8 cellular contexts compared by ENCODE assay signal in the genomic region with DNA sequence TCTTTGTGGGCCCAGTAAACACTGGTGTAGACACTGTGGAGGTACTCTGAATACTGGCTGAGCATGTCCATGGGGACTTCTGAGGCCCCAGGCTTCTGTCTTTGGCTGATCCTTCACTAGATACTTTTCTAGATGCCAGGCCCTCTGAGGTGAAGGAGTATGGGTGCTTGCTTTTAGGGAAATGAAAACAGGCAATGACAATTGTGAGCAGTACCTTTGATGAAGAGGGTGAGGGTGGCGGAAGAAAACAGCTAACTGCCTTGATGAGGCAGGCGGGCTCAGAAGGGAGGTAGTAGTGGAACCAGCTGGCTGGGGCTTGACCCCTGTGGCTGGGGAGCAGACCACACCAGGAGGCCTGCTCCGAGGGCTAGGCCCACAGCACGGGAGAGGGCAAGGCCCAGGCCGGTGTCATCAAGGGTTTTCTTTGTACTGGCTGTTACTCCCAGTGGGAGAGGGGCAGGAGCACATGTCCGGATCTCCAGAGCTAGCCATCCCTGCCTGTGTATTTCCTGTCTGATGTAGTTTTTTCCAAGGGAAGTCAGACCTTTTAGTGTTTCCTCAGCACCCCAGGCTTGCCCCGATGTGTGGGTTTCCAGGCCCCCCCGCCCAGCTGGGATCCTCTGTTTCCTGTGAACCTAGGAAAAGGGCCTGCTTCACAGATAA. TPM values are rescaled to one million over a fixed set of nuclear protein-coding genes. Genes with fewer than 3 reads are reported as not detected.
DNase-seq lines count a peak whose midpoint lies in the region; ATAC-seq and TF ChIP-seq lines count a peak whose summit lies in the region.

No MANE protein-coding gene starts in this region.

- CTCF ChIA-PET in activated CD4-positive, alpha-beta T cell treated with anti-CD3 and anti-CD28 coated beads for 36 hours (lab: Charles Lee): interaction anchor here (1.3 to 3.9 kb wide), 5 partner anchors 9 to 31 kb away, joined by 4 to 30 read pairs (median 8); no protein-coding TSS in a partner anchor
- CTCF ChIA-PET in mammary epithelial cell (lab: Charles Lee; ENCODE audit: low non-redundant PET): no interaction called here

- H4K20me1 ChIP-seq in mammary epithelial cell (ENCODE audit: insufficient read depth, low read length): no peaks in the 10 kb centered on the region

- peak in 1 of 2 donors; percentile 28 for TF ChIP-seq POLR2A in tibial nerve (IDR thresholded peaks at IDR 0.05)

- intact Hi-C loops in activated CD4-positive, alpha-beta T cell treated with anti-CD3 and anti-CD28 coated beads for 36 hours (cut with DNase I, micrococcal nuclease): loop anchor here in 1 of 2 experiments (1.0 kb wide), 1 partner anchor 16 kb away; no protein-coding TSS in a partner anchor
- intact Hi-C loops in mammary epithelial cell (cut with micrococcal nuclease): loop anchor here (1.0 kb wide), 1 partner anchor 8 kb away; no protein-coding TSS in a partner anchor

- TF ChIP-seq EP300 in tibial nerve (IDR thresholded peaks at IDR 0.05): peak in 1 of 2 donors; percentile 51

- H3K4me1 Mint-ChIP-seq in activated CD4-positive, alpha-beta T cell treated with anti-CD3 and anti-CD28 coated beads for 36 hours: peaks cover 75% of the 10 kb centered on the region

- WGBS in mammary epithelial cell (ENCODE audit: low coverage, missing lambda C conversion rate): 72% methylated on average over 6 of the region's 8 CpGs
- 25 to 26% methylated on average over 7 of the region's 8 CpGs for WGBS in tibial nerve, 2 donors

- DNase-seq in activated CD4-positive, alpha-beta T cell treated with anti-CD3 and anti-CD28 coated beads for 36 hours: peak; percentile 41
- DNase-seq in activated CD4-positive, alpha-beta T cell treated with anti-CD3 and anti-CD28 coated beads for 4 hours: no peak
- no peak for DNase-seq in mammary epithelial cell
- DNase-seq in lung microvascular endothelial cell (ENCODE audit: low read depth in 2 of 2): peak; percentile 86 to 96
- DNase-seq in tibial nerve (ENCODE audit: low spot score in 2 of 2): peak; percentile 34 to 62
- no peak for DNase-seq in RKO (ENCODE audit: low spot score)
- DNase-seq in AG20443 (ENCODE audit: low spot score): no peak
- no peak for DNase-seq in anterior cingulate cortex (lab: John Stamatoyannopoulos, UW)

- no TSS peak for BruUV-seq in mammary epithelial cell (replicated peaks; lab: Mats Ljungman, UMichigan)

- peak overlapping the region; percentile 86 for H3K4me3 Mint-ChIP-seq in activated CD4-positive, alpha-beta T cell treated with anti-CD3 and anti-CD28 coated beads for 36 hours

- peaks cover 89% of the 10 kb centered on the region for H3K79me2 ChIP-seq in mammary epithelial cell (ENCODE audit: insufficient read depth, low read length)

- POLR2A ChIA-PET in activated CD4-positive, alpha-beta T cell treated with anti-CD3 and anti-CD28 coated beads for 36 hours (lab: Charles Lee): interaction anchor here (2.7 kb wide), 1 partner anchor 16 kb away, joined by 13 read pairs; no protein-coding TSS in a partner anchor

- H3K27ac ChIP-seq in mammary epithelial cell (ENCODE audit: insufficient read depth, low read depth, low read length): no peak overlapping the region
- peak overlapping the region; percentile 45 to 100 (median 76) for H3K27ac ChIP-seq in tibial nerve

- in situ Hi-C loops in mammary epithelial cell (cut with MboI; ENCODE audit: low sequenced_read_pairs in 2 of 2): no loop called here

- H3K4me2 ChIP-seq in mammary epithelial cell (ENCODE audit: insufficient read depth, low read depth, low read length): peak overlapping the region; percentile 10

- dilution Hi-C loops in mammary epithelial cell (cut with HindIII; ENCODE audit: low sequenced_read_pairs): no loop called here

- no peak overlapping the region for H3K9ac ChIP-seq in mammary epithelial cell (ENCODE audit: insufficient read depth, low read length)

- no peaks in the 10 kb centered on the region for H3K36me3 ChIP-seq in mammary epithelial cell (ENCODE audit: insufficient read depth, low read length)
- peaks cover 0 to 8% (median 0%) of the 10 kb centered on the region in 3 donors for H3K36me3 ChIP-seq in tibial nerve

- no peaks in the 10 kb centered on the region for H3K9me3 Mint-ChIP-seq in activated CD4-positive, alpha-beta T cell treated with anti-CD3 and anti-CD28 coated beads for 36 hours (ENCODE audit: low read depth)

- H3K27ac Mint-ChIP-seq in activated CD4-positive, alpha-beta T cell treated with anti-CD3 and anti-CD28 coated beads for 36 hours: peak overlapping the region; percentile 92

- no peak for ATAC-seq in activated CD4-positive, alpha-beta T cell treated with anti-CD3 and anti-CD28 coated beads for 36 hours

- TF ChIP-seq CTCF in mammary epithelial cell (conservative IDR thresholded peaks at IDR 0.05 in 1 of 2, IDR thresholded peaks at IDR 0.05 in 1 of 2; ENCODE audit: extremely low read depth in 1 of 2, insufficient read depth in 1 of 2, low read depth in 1 of 2, low read length in 2 of 2) (no peak), tibial nerve (IDR thresholded peaks at IDR 0.05) (no peak)

- no peak overlapping the region for H2AFZ ChIP-seq in mammary epithelial cell (ENCODE audit: low read depth, low read length)

- H3K9me3 ChIP-seq in mammary epithelial cell (replicated peaks; ENCODE audit: insufficient read depth, low read length) (no peaks in the 10 kb centered on the region), tibial nerve (no peaks in the 10 kb centered on the region)

- H3K27me3 Mint-ChIP-seq in activated CD4-positive, alpha-beta T cell treated with anti-CD3 and anti-CD28 coated beads for 36 hours: no peaks in the 10 kb centered on the region

- peaks cover 29% of the 10 kb centered on the region for H3K4me1 ChIP-seq in mammary epithelial cell (ENCODE audit: insufficient read depth, low read length)
- peaks cover 0 to 84% (median 59%) of the 10 kb centered on the region in 4 donors for H3K4me1 ChIP-seq in tibial nerve

- H3K27me3 ChIP-seq in mammary epithelial cell (ENCODE audit: insufficient read depth, low read length): no peaks in the 10 kb centered on the region
- no peaks in the 10 kb centered on the region for H3K27me3 ChIP-seq in tibial nerve

- peaks cover 54% of the 10 kb centered on the region for H3K36me3 Mint-ChIP-seq in activated CD4-positive, alpha-beta T cell treated with anti-CD3 and anti-CD28 coated beads for 36 hours (ENCODE audit: low read depth)

- H3K4me3 ChIP-seq in mammary epithelial cell (replicated peaks in 1 of 3; ENCODE audit: insufficient read depth in 1 of 3, low read depth in 2 of 3, low read length in 3 of 3) (no peak overlapping the region), tibial nerve (no peak overlapping the region)

RNA-seq across cellular contexts. Expression of a gene that starts 3.9 kb away (rescaled TPM):
- 100 to 1,000 TPM; 185 to 230 TPM for total RNA-seq in activated CD4-positive, alpha-beta T cell treated with anti-CD3 and anti-CD28 coated beads for 36 hours
- 10 to 100 TPM; 74.3 to 75.8 TPM for total RNA-seq in mammary epithelial cell
- polyA plus RNA-seq in mammary epithelial cell: 34.9 TPM
- 170 TPM for polyA minus RNA-seq in mammary epithelial cell
- 135 and 160 TPM in 2 replicates for total RNA-seq in lung microvascular endothelial cell
- 100 to 1,000 TPM; 127 to 165 (median 144) TPM for total RNA-seq in tibial nerve

Comparison
In these comparisons a context has a peak if more than half of its experiments do, and no peak if none do; other contexts are left out.
1. DNase-seq: peak in activated CD4-positive, alpha-beta T cell treated with anti-CD3 and anti-CD28 coated beads for 36 hours (single experiment), lung microvascular endothelial cell (2 of 2) and tibial nerve (2 of 2); none in activated CD4-positive, alpha-beta T cell treated with anti-CD3 and anti-CD28 coated beads for 4 hours (0 of 2), mammary epithelial cell (single experiment), RKO (single experiment), AG20443 (single experiment) and anterior cingulate cortex (0 of 58).